In genomic region chr13:39602614-39603366, GRCh38 we compare ENCODE assay signal across 1 cellular context.
TF ChIP-seq lines count a peak whose summit lies in the region.

TSS of gene LHFPL6 (minus strand) at chr13:39603193.

TF ChIP-seq in H1, 55 proteins besides CTCF, POLR2A, EP300 and RAD21 (continued from another document):
- TF ChIP-seq MAX (IDR thresholded peaks at IDR 0.05) (peak; percentile 9; the same call in 1 of the 2 replicates), KDM4A (IDR thresholded peaks at IDR 0.05; ENCODE audit: low read depth, low read length, severe bottlenecking) (peak; percentile 88), SIN3A (conservative IDR thresholded peaks at IDR 0.05 in 1 of 2, IDR thresholded peaks at IDR 0.05 in 1 of 2; ENCODE audit: low read depth in 1 of 2, low read length in 2 of 2) (peak; percentile 57 to 58; a peak in 2 of 4 replicates), TBP (IDR thresholded peaks at IDR 0.05; ENCODE audit: low read depth, low read length) (peak; percentile 73; the same call in 1 of the 2 replicates), SP4 (IDR thresholded peaks at IDR 0.05; ENCODE audit: low read length) (0 out of 2 replicates have a peak, but pooled peaks have one; percentile 48), ASH2L (IDR thresholded peaks at IDR 0.05; ENCODE audit: low read length) (peak; percentile 8), CHD2 (IDR thresholded peaks at IDR 0.05; ENCODE audit: low read length) (no peak), RBBP5 (IDR thresholded peaks at IDR 0.05; ENCODE audit: borderline replicate concordance, low read depth, low read length) (0 out of 2 replicates have a peak, but pooled peaks have one; percentile 65)
